In genomic region chr9:98860871-98861293, GRCh38 we compare ENCODE assay signal across 8 cellular contexts. TPM values are rescaled to one million over a fixed set of nuclear protein-coding genes. Genes with fewer than 3 reads are reported as not detected.
DNase-seq lines count a peak whose midpoint lies in the region; ATAC-seq and TF ChIP-seq lines count a peak whose summit lies in the region.

No MANE protein-coding gene starts in this region.

- no peaks in the 10 kb centered on the region for H3K27me3 ChIP-seq in GM23248 (replicated peaks; ENCODE audit: insufficient read depth)
- H3K27me3 ChIP-seq in ovary: no peaks in the 10 kb centered on the region

- peaks cover 29% of the 10 kb centered on the region for H3F3A ChIP-seq in GM23248 (ENCODE audit: insufficient read depth)

- H3K27ac ChIP-seq in GM23248: peak overlapping the region; percentile 94
- H3K27ac ChIP-seq in RWPE1: no peak overlapping the region
- no peak overlapping the region for H3K27ac ChIP-seq in ovary
- no peak overlapping the region for H3K27ac ChIP-seq in OCI-LY7 (ENCODE audit: low read depth, low read length, poor library complexity, severe bottlenecking)

- H3K9me3 Mint-ChIP-seq in progenitor cell of endocrine pancreas (ENCODE audit: low read depth): no peaks in the 10 kb centered on the region

- intact Hi-C loops in ovary (cut with DNase I): loop anchor here in 3 of 4 donors (5.0 to 10.0 kb wide), 4 partner anchors 74 to 136 kb away; no protein-coding TSS in a partner anchor
- intact Hi-C loops in OCI-LY7 (cut with micrococcal nuclease; ENCODE audit: unreplicated experiment): no loop called here

- peak overlapping the region; percentile 80 for H3K9ac ChIP-seq in GM23248

- H3K36me3 ChIP-seq in GM23248 (ENCODE audit: low read depth) (no peaks in the 10 kb centered on the region), ovary (no peaks in the 10 kb centered on the region), OCI-LY7 (ENCODE audit: insufficient read depth, low read length) (no peaks in the 10 kb centered on the region)

- H3K4me3 ChIP-seq in GM23248 (no peak overlapping the region), fibroblast of villous mesenchyme (ENCODE audit: low read depth, low read length) (no peak overlapping the region), ovary (no peak overlapping the region), OCI-LY7 (ENCODE audit: low read depth, low read length, poor library complexity, severe bottlenecking) (no peak overlapping the region)

- in situ Hi-C loops in GM23248 (cut with MboI): no loop called here

- no peak; the same call in 1 of the 2 replicates for TF ChIP-seq CTCF in RWPE1 (conservative IDR thresholded peaks at IDR 0.05; ENCODE audit: low read depth)
- TF ChIP-seq CTCF in fibroblast of villous mesenchyme (IDR thresholded peaks at IDR 0.05; ENCODE audit: insufficient read depth, low read depth, low read length): peak; percentile 65
- TF ChIP-seq CTCF in ovary (IDR thresholded peaks at IDR 0.05): peak; percentile 30 to 58 (median 52)
- TF ChIP-seq CTCF in progenitor cell of endocrine pancreas (IDR thresholded peaks at IDR 0.05; ENCODE audit: unreplicated experiment): no peak
- no peak for TF ChIP-seq CTCF in OCI-LY7 (conservative IDR thresholded peaks at IDR 0.05; ENCODE audit: low read length)

- WGBS in GM23248 (ENCODE audit: low coverage in 1 of 2, low lambda C conversion rate in 2 of 2, missing lambda C conversion rate in 2 of 2), 2 experiments: 6 to 7% methylated on average over 5 of the region's 5 CpGs
- 3 to 11% (median 3%) methylated on average over 5 of the region's 5 CpGs for WGBS in ovary, 3 donors

- H3K4me3 Mint-ChIP-seq in progenitor cell of endocrine pancreas (ENCODE audit: low read depth): no peak overlapping the region

- peak overlapping the region; percentile 37 for H2AFZ ChIP-seq in GM23248
- no peak overlapping the region for H2AFZ ChIP-seq in OCI-LY7 (ENCODE audit: low read length)

- no peak overlapping the region for H3K27ac Mint-ChIP-seq in progenitor cell of endocrine pancreas

- ATAC-seq in GM18520 (IDR thresholded peaks at IDR 0.05; ENCODE audit: unreplicated experiment): no peak

- no peaks in the 10 kb centered on the region for H3K4me1 Mint-ChIP-seq in progenitor cell of endocrine pancreas (ENCODE audit: low read depth)

- CTCF ChIA-PET in RWPE1 (lab: Yijun Ruan, JAX): interaction anchor here (0.6 to 2.3 kb wide), 8 partner anchors 14 to 1351 kb away, joined by 3 to 15 read pairs (median 4); no protein-coding TSS in a partner anchor
- CTCF ChIA-PET in OCI-LY7 (lab: Charles Lee; ENCODE audit: unreplicated experiment): no interaction called here

- H3K9me3 ChIP-seq in GM23248 (ENCODE audit: low read depth): no peaks in the 10 kb centered on the region
- H3K9me3 ChIP-seq in ovary: no peaks in the 10 kb centered on the region
- H3K9me3 ChIP-seq in OCI-LY7 (ENCODE audit: low read length): no peaks in the 10 kb centered on the region

- no TSS peak for BruUV-seq in OCI-LY7 (replicated peaks; lab: Mats Ljungman, UMichigan)

- TF ChIP-seq EP300 in ovary (IDR thresholded peaks at IDR 0.05): no peak

- POLR2A ChIA-PET in RWPE1 (lab: Yijun Ruan, JAX; ENCODE audit: low non-redundant PET) (no interaction called here), OCI-LY7 (lab: Charles Lee) (interaction anchor here (0.7 to 1.0 kb wide), 3 partner anchors 14 to 1036 kb away, joined by 3 read pairs; no protein-coding TSS in a partner anchor)

- H4K20me1 ChIP-seq in GM23248 (ENCODE audit: insufficient read depth) (no peaks in the 10 kb centered on the region), OCI-LY7 (ENCODE audit: insufficient read depth, low read length) (no peaks in the 10 kb centered on the region)

- peaks cover 27% of the 10 kb centered on the region for H3K4me1 ChIP-seq in GM23248 (ENCODE audit: insufficient read depth)
- H3K4me1 ChIP-seq in ovary (ENCODE audit: insufficient read depth): peaks cover 2% of the 10 kb centered on the region
- H3K4me1 ChIP-seq in OCI-LY7 (ENCODE audit: insufficient read depth, low read length, poor library complexity, severe bottlenecking): no peaks in the 10 kb centered on the region

- H3K27me3 Mint-ChIP-seq in progenitor cell of endocrine pancreas: peaks cover 9% of the 10 kb centered on the region

- DNase-seq in GM23248 (peak; percentile 93), RWPE1 (ENCODE audit: low spot score) (peak; percentile 64), fibroblast of villous mesenchyme (ENCODE audit: low read depth) (peak; percentile 98), ovary (peak; percentile 45 to 71 (median 64)), progenitor cell of endocrine pancreas (ENCODE audit: low spot score, unreplicated experiment) (no peak), OCI-LY7 (ENCODE audit: low spot score) (no peak), CD1c-positive myeloid dendritic cell (ENCODE audit: extremely low spot score) (no peak)

- no peak for TF ChIP-seq POLR2A in ovary (IDR thresholded peaks at IDR 0.05)

- H3K79me2 ChIP-seq in GM23248 (ENCODE audit: insufficient read depth): no peaks in the 10 kb centered on the region
- no peaks in the 10 kb centered on the region for H3K79me2 ChIP-seq in OCI-LY7 (ENCODE audit: insufficient read depth, low read depth, low read length)

- H3K36me3 Mint-ChIP-seq in progenitor cell of endocrine pancreas (ENCODE audit: insufficient read depth): no peaks in the 10 kb centered on the region

- peak overlapping the region; percentile 64 for H3K4me2 ChIP-seq in GM23248 (ENCODE audit: unreplicated experiment)
- H3K4me2 ChIP-seq in OCI-LY7 (ENCODE audit: low read length): no peak overlapping the region

- H3K9me2 ChIP-seq in GM23248 (ENCODE audit: insufficient read depth) (no peaks in the 10 kb centered on the region), OCI-LY7 (ENCODE audit: insufficient read depth, low read length) (no peaks in the 10 kb centered on the region)

RNA-seq across cellular contexts. Expression of gene GALNT12, which starts 53.4 kb away (rescaled TPM):
- total RNA-seq in GM23248 (2014; rRNA removed; shearing (Covaris generic)): 7.8 and 10.1 TPM in 2 replicates
- polyA plus RNA-seq in GM23248 (2016; fragmentation: Nextera tagmentation; extraction: Ambion mirVana): 0.74 and 1.5 TPM in 2 replicates
- total RNA-seq in fibroblast of villous mesenchyme: 1.3 and 4.5 TPM in 2 replicates
- total RNA-seq in ovary: 1 to 10 TPM in 5 of 7 donors, under 1 TPM in 2; 0.23 to 7.0 (median 1.4) TPM
- 1 to 10 TPM in 1 of 2 donors, under 1 TPM in 1; 0.51 to 3.5 TPM for polyA plus RNA-seq in ovary
- total RNA-seq in progenitor cell of endocrine pancreas: 12.9 and 15.9 TPM in 2 replicates
- 5.3 and 5.5 TPM in 2 replicates for total RNA-seq in OCI-LY7 (2014; rRNA removed; shearing (Covaris generic))
- total RNA-seq in OCI-LY7 (2022): 9.7 and 11.5 TPM in 2 replicates

Comparison
In these comparisons a context has a peak if more than half of its experiments do, and no peak if none do; other contexts are left out.
1. DNase-seq: peak in GM23248 (single experiment), RWPE1 (single experiment), fibroblast of villous mesenchyme (single experiment) and ovary (5 of 5); none in progenitor cell of endocrine pancreas (single experiment), OCI-LY7 (single experiment) and CD1c-positive myeloid dendritic cell (single experiment).
2. CTCF ChIP-seq: peak in fibroblast of villous mesenchyme (single experiment) and ovary (3 of 3); none in RWPE1 (single experiment), progenitor cell of endocrine pancreas (single experiment) and OCI-LY7 (single experiment).